Comparison of ENCODE assay signal across 8 cellular contexts in genomic region chr16:12067714-12068401, GRCh38.
DNase-seq lines count a peak whose midpoint lies in the region; ATAC-seq, FAIRE-seq and TF ChIP-seq lines count a peak whose summit lies in the region.

No MANE protein-coding gene starts in this region.

- no peak overlapping the region for H2AFZ ChIP-seq in OCI-LY7 (ENCODE audit: low read length)

- no peaks in the 10 kb centered on the region for H3K36me3 Mint-ChIP-seq in activated T-helper 2 cell treated with anti-CD3 and anti-CD28 coated beads, Interferon-gamma antibody, Interleukin-2, Interleukin-4, amounts not matched to agents 10 μg/mL and 5 μg/mL and 100 μg/mL, durations not matched to agents 14 hours and 24 hours and 36 hours (ENCODE audit: low read depth)

- no peak for FAIRE-seq in frontal cortex (lab: Jason Lieb, UNC)

- no peak overlapping the region for H3K27ac ChIP-seq in OCI-LY7 (ENCODE audit: low read depth, low read length, poor library complexity, severe bottlenecking)

- no peaks in the 10 kb centered on the region for H3K9me3 Mint-ChIP-seq in activated T-helper 2 cell treated with anti-CD3 and anti-CD28 coated beads, Interferon-gamma antibody, Interleukin-2, Interleukin-4, amounts not matched to agents 10 μg/mL and 5 μg/mL and 100 μg/mL, durations not matched to agents 14 hours and 24 hours and 36 hours

- no peaks in the 10 kb centered on the region for H3K79me2 ChIP-seq in OCI-LY7 (ENCODE audit: insufficient read depth, low read depth, low read length)

- no peaks in the 10 kb centered on the region for H3K27me3 Mint-ChIP-seq in activated T-helper 2 cell treated with anti-CD3 and anti-CD28 coated beads, Interferon-gamma antibody, Interleukin-2, Interleukin-4, amounts not matched to agents 10 μg/mL and 5 μg/mL and 100 μg/mL, durations not matched to agents 14 hours and 24 hours and 36 hours (ENCODE audit: low read depth)

- H3K27ac Mint-ChIP-seq in activated T-helper 2 cell treated with anti-CD3 and anti-CD28 coated beads, Interferon-gamma antibody, Interleukin-2, Interleukin-4, amounts not matched to agents 10 μg/mL and 5 μg/mL and 100 μg/mL, durations not matched to agents 14 hours and 24 hours and 36 hours, result no peak overlapping the region

- H3K4me1 Mint-ChIP-seq in activated T-helper 2 cell treated with anti-CD3 and anti-CD28 coated beads, Interferon-gamma antibody, Interleukin-2, Interleukin-4, amounts not matched to agents 10 μg/mL and 5 μg/mL and 100 μg/mL, durations not matched to agents 14 hours and 24 hours and 36 hours (ENCODE audit: low read depth), result no peaks in the 10 kb centered on the region

- no peaks in the 10 kb centered on the region for H4K20me1 ChIP-seq in OCI-LY7 (ENCODE audit: insufficient read depth, low read length)

- no peaks in the 10 kb centered on the region for H3K9me2 ChIP-seq in OCI-LY7 (ENCODE audit: insufficient read depth, low read length)

- peak; percentile 44 for ATAC-seq in omental fat pad (ENCODE audit: low FRiP score)
- ATAC-seq in GM21619 (IDR thresholded peaks at IDR 0.05; ENCODE audit: unreplicated experiment), result no peak

- no peaks in the 10 kb centered on the region for H3K36me3 ChIP-seq in OCI-LY7 (ENCODE audit: insufficient read depth, low read length)

- no peak overlapping the region for H3K4me3 ChIP-seq in OCI-LY7 (ENCODE audit: low read depth, low read length, poor library complexity, severe bottlenecking)

- no peaks in the 10 kb centered on the region for H3K4me1 ChIP-seq in OCI-LY7 (ENCODE audit: insufficient read depth, low read length, poor library complexity, severe bottlenecking)

- POLR2A ChIA-PET in OCI-LY7 (lab: Charles Lee), result interaction anchor here (0.5 kb wide), 1 partner anchor 96 kb away, joined by 3 read pairs; no protein-coding TSS in a partner anchor

- no TSS peak for BruUV-seq in OCI-LY7 (replicated peaks; lab: Mats Ljungman, UMichigan)

- H3K9me3 ChIP-seq in OCI-LY7 (ENCODE audit: low read length), result no peaks in the 10 kb centered on the region

- peak; percentile 45 for DNase-seq in DMS79 (lab: John Stamatoyannopoulos, UW)
- DNase-seq in KBM-7, result peak; percentile 68
- peak; percentile 82 for DNase-seq in OCI-LY7 (ENCODE audit: low spot score)
- peak; percentile 47 for DNase-seq in activated T-helper 2 cell treated with anti-CD3 and anti-CD28 coated beads, Interferon-gamma antibody, Interleukin-2, Interleukin-4, amounts not matched to agents 10 μg/mL and 5 μg/mL and 100 μg/mL, durations not matched to agents 14 hours and 24 hours and 36 hours (ENCODE audit: low spot score)
- DNase-seq in frontal cortex (ENCODE audit: low spot score in 2 of 2), result peak; percentile 52 to 80
- no peak for DNase-seq in omental fat pad (ENCODE audit: low spot score)
- DNase-seq in NCI-H1048 (lab: John Stamatoyannopoulos, UW), result no peak

- in situ Hi-C loops in KBM-7 (cut with MboI; ENCODE audit: low pct_unique_long_range_greater_than_20kb, low sequenced_read_pairs), result loop anchor here (25.0 kb wide), 1 partner anchor 681 kb away; no protein-coding TSS in a partner anchor

- no peak overlapping the region for H3K4me2 ChIP-seq in OCI-LY7 (ENCODE audit: low read length)

- CTCF ChIA-PET in OCI-LY7 (lab: Charles Lee; ENCODE audit: unreplicated experiment), result interaction anchor here (0.7 to 1.5 kb wide), 4 partner anchors 48 to 124 kb away, joined by 3 to 7 read pairs (median 3); no protein-coding TSS in a partner anchor

- intact Hi-C loops in OCI-LY7 (cut with micrococcal nuclease; ENCODE audit: unreplicated experiment), result loop anchor here (1.0 to 10.0 kb wide), 3 partner anchors 119 to 673 kb away; no protein-coding TSS in a partner anchor
- intact Hi-C loops in activated T-helper 2 cell treated with anti-CD3 and anti-CD28 coated beads, Interferon-gamma antibody, Interleukin-2, Interleukin-4, amounts not matched to agents 10 μg/mL and 5 μg/mL and 100 μg/mL, durations not matched to agents 14 hours and 24 hours and 36 hours (cut with micrococcal nuclease), result loop anchor here (1.0 to 10.0 kb wide), 3 partner anchors 93 to 156 kb away; partner anchors contain the start of gene SNX29

- no peak overlapping the region for H3K4me3 Mint-ChIP-seq in activated T-helper 2 cell treated with anti-CD3 and anti-CD28 coated beads, Interferon-gamma antibody, Interleukin-2, Interleukin-4, amounts not matched to agents 10 μg/mL and 5 μg/mL and 100 μg/mL, durations not matched to agents 14 hours and 24 hours and 36 hours (ENCODE audit: low read depth)

- peak; percentile 97 for TF ChIP-seq CTCF in OCI-LY7 (conservative IDR thresholded peaks at IDR 0.05; ENCODE audit: low read length)
- peak in 1 of 3 donors; percentile 68 for TF ChIP-seq CTCF in omental fat pad (IDR thresholded peaks at IDR 0.05)

Comparison
In these comparisons a context has a peak if more than half of its experiments do, and no peak if none do; other contexts are left out.
1. DNase-seq: peak in DMS79 (single experiment), KBM-7 (single experiment), OCI-LY7 (single experiment), activated T-helper 2 cell treated with anti-CD3 and anti-CD28 coated beads, Interferon-gamma antibody, Interleukin-2, Interleukin-4, amounts not matched to agents 10 μg/mL and 5 μg/mL and 100 μg/mL, durations not matched to agents 14 hours and 24 hours and 36 hours (single experiment) and frontal cortex (2 of 2); none in omental fat pad (single experiment) and NCI-H1048 (single experiment).